ENCODE assay signal across 14 cellular contexts in the genomic region with DNA sequence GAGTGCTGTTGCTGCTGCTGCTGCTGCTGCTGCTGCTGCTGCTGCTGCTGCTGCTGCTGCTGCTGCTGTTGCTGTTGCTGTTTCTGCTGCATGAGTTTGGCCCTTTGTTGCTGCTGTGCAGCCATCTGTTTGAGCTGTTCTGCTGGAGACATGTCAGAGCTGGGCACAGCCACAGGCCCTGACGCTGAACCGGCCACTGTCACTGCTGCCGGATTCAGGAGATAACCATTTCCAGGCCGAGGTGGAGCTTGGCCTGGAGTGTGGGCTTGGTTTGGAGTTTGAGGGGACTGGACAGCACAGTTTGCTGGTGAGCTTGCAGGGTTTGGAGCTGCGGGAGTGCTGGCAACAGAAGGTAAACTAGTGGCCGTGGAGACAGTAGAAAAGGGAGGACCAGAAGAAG.
"Had no signal": no experiment of that assay in that cellular context is flagged by ENCODE, and none has a peak within 500 bp of the region (broad histone marks: within the 10 kb centered on the region; RNA-seq: fewer than 3 reads in every experiment).

No MANE protein-coding gene starts in this region.

- H3K9me3 Mint-ChIP-seq: activated CD4-positive, alpha-beta T cell treated with anti-CD3 and anti-CD28 coated beads, Interleukin-2, amount 10 ng/mL, durations not matched to agents 24 days and 14 days; activated CD8-positive, alpha-beta T cell treated with anti-CD3 and anti-CD28 coated beads for 36 hours; activated naive CD4-positive, alpha-beta T cell treated with anti-CD3 and anti-CD28 coated beads, Interleukin-2, amount 10 ng/mL, durations not matched to agents 7 days and 5 days; activated T-cell treated with anti-CD3 and anti-CD28 coated beads, Interleukin-2, amount 50 U/mL, for 24 hours; stimulated activated effector memory CD8-positive, alpha-beta T cell treated with anti-CD3 and anti-CD28 coated beads, Interleukin-12 subunit alpha, Interleukin-12 subunit beta, amount 100 ng/mL, for 72 hours; T-cell had no signal

- H3K36me3 ChIP-seq: brain microvascular endothelial cell, colonic mucosa, thoracic aorta had no signal

- H3K27me3 ChIP-seq: brain microvascular endothelial cell, colonic mucosa, sigmoid colon had no signal

- DNase-seq: activated CD4-positive, alpha-beta T cell treated with anti-CD3 and anti-CD28 coated beads, Interleukin-2, amount 10 ng/mL, durations not matched to agents 24 days and 14 days; activated naive CD4-positive, alpha-beta T cell treated with anti-CD3 and anti-CD28 coated beads, Interleukin-2, amount 10 ng/mL, durations not matched to agents 7 days and 5 days; activated T-cell treated with anti-CD3 and anti-CD28 coated beads, Interleukin-2, amount 50 U/mL, for 24 hours; aorta; brain microvascular endothelial cell; colonic mucosa; sigmoid colon; stimulated activated CD4-positive, alpha-beta T cell treated with anti-CD3 and anti-CD28 coated beads, Interleukin-4, amount 100 ng/mL, for 24 hours; T-cell had no signal

- H3K79me2 ChIP-seq: parathyroid adenoma had no signal

- H3K4me3 ChIP-seq: colonic mucosa, sigmoid colon, thoracic aorta had no signal

- H3K9ac ChIP-seq: parathyroid adenoma had no signal

- ATAC-seq: T-cell had no signal

- H2AFZ ChIP-seq: parathyroid adenoma had no signal

- H3K27me3 Mint-ChIP-seq: activated CD4-positive, alpha-beta T cell treated with anti-CD3 and anti-CD28 coated beads, Interleukin-2, amount 10 ng/mL, durations not matched to agents 24 days and 14 days; activated CD8-positive, alpha-beta T cell treated with anti-CD3 and anti-CD28 coated beads for 36 hours; activated naive CD4-positive, alpha-beta T cell treated with anti-CD3 and anti-CD28 coated beads, Interleukin-2, amount 10 ng/mL, durations not matched to agents 7 days and 5 days; activated T-cell treated with anti-CD3 and anti-CD28 coated beads, Interleukin-2, amount 50 U/mL, for 24 hours; T-cell had no signal

- H3K4me1 Mint-ChIP-seq: activated naive CD4-positive, alpha-beta T cell treated with anti-CD3 and anti-CD28 coated beads, Interleukin-2, amount 10 ng/mL, durations not matched to agents 7 days and 5 days; central memory CD8-positive, alpha-beta T cell; T-cell had no signal

- H3K4me3 Mint-ChIP-seq: activated CD4-positive, alpha-beta T cell treated with anti-CD3 and anti-CD28 coated beads, Interleukin-2, amount 10 ng/mL, durations not matched to agents 24 days and 14 days; activated CD8-positive, alpha-beta T cell treated with anti-CD3 and anti-CD28 coated beads for 36 hours; activated naive CD4-positive, alpha-beta T cell treated with anti-CD3 and anti-CD28 coated beads, Interleukin-2, amount 10 ng/mL, durations not matched to agents 7 days and 5 days; activated T-cell treated with anti-CD3 and anti-CD28 coated beads, Interleukin-2, amount 50 U/mL, for 24 hours; central memory CD8-positive, alpha-beta T cell; stimulated activated effector memory CD8-positive, alpha-beta T cell treated with anti-CD3 and anti-CD28 coated beads, Interleukin-12 subunit alpha, Interleukin-12 subunit beta, amount 100 ng/mL, for 72 hours; T-cell had no signal

- H3K36me3 Mint-ChIP-seq: activated naive CD4-positive, alpha-beta T cell treated with anti-CD3 and anti-CD28 coated beads, Interleukin-2, amount 10 ng/mL, durations not matched to agents 7 days and 5 days; stimulated activated effector memory CD8-positive, alpha-beta T cell treated with anti-CD3 and anti-CD28 coated beads, Interleukin-12 subunit alpha, Interleukin-12 subunit beta, amount 100 ng/mL, for 72 hours had no signal

- H3K27ac ChIP-seq: brain microvascular endothelial cell, colonic mucosa, parathyroid adenoma, sigmoid colon, thoracic aorta had no signal

- H3K9me3 ChIP-seq: colonic mucosa, sigmoid colon, thoracic aorta had no signal

- H3K27ac Mint-ChIP-seq: activated CD4-positive, alpha-beta T cell treated with anti-CD3 and anti-CD28 coated beads, Interleukin-2, amount 10 ng/mL, durations not matched to agents 24 days and 14 days; activated CD8-positive, alpha-beta T cell treated with anti-CD3 and anti-CD28 coated beads for 36 hours; activated naive CD4-positive, alpha-beta T cell treated with anti-CD3 and anti-CD28 coated beads, Interleukin-2, amount 10 ng/mL, durations not matched to agents 7 days and 5 days; activated T-cell treated with anti-CD3 and anti-CD28 coated beads, Interleukin-2, amount 50 U/mL, for 24 hours; stimulated activated effector memory CD8-positive, alpha-beta T cell treated with anti-CD3 and anti-CD28 coated beads, Interleukin-12 subunit alpha, Interleukin-12 subunit beta, amount 100 ng/mL, for 72 hours; T-cell had no signal

- H3K4me1 ChIP-seq: colonic mucosa had no signal
